ENCODE assay signal across 8 cellular contexts in genomic region chr3:129439817-129440647, GRCh38. TPM values are rescaled to one million over a fixed set of nuclear protein-coding genes. Genes with fewer than 3 reads are reported as not detected.
DNase-seq lines count a peak whose midpoint lies in the region; ATAC-seq, FAIRE-seq and TF ChIP-seq lines count a peak whose summit lies in the region.

Gene IFT122, plus strand, starts transcription at chr3:129440224. Its CDS starts 107 bp downstream, at chr3:129440331.
Gene MBD4, minus strand, starts transcription at chr3:129439948. Its CDS starts 115 bp downstream, at chr3:129439833.

- peak within 1 kb of the TSS; percentile 81 for H3K4me2 ChIP-seq in HepG2 (ENCODE audit: low read depth, low read length)

- H3K4me3 ChIP-seq in CD4-positive, CD25-positive, alpha-beta regulatory T cell (ENCODE audit: low read depth, low read length) = peak within 1 kb of the TSS; percentile 92
- H3K4me3 ChIP-seq in HepG2 (replicated peaks in 1 of 3; ENCODE audit: insufficient read depth in 1 of 3, low read depth in 2 of 3, low read length in 3 of 3) = peak within 1 kb of the TSS; percentile 86 to 96 (median 90)

- CTCF ChIA-PET in activated CD4-positive, alpha-beta memory T cell treated with anti-CD3 and anti-CD28 coated beads for 36 hours (lab: Charles Lee) = interaction anchor here (0.9 to 1.9 kb wide), 5 partner anchors 12 to 124 kb away, joined by 3 to 9 read pairs (median 4); a partner anchor contains a TSS
- CTCF ChIA-PET in HepG2 (lab: Yijun Ruan, JAX; ENCODE audit: low intra/inter-chr PET ratio, low total read pairs) = no interaction called here

- H3K27ac ChIP-seq in CD4-positive, CD25-positive, alpha-beta regulatory T cell (ENCODE audit: insufficient read depth, low read length, poor library complexity, severe bottlenecking) = peak within 1 kb of the TSS; percentile 92
- H3K27ac ChIP-seq in HepG2 (ENCODE audit: extremely low read length, insufficient read depth, low read length) = peak within 1 kb of the TSS; percentile 75

- peaks cover 26% of the 10 kb centered on the region for H3K79me2 ChIP-seq in HepG2 (ENCODE audit: insufficient read depth, low read length)

- H3K9ac ChIP-seq in HepG2 (ENCODE audit: insufficient read depth, low read depth, low read length) = peak within 1 kb of the TSS; percentile 88

- peak within 1 kb of the TSS; percentile 58 for H2AFZ ChIP-seq in HepG2 (ENCODE audit: low read length)

- peak; percentile 90 for FAIRE-seq in HepG2 (lab: Jason Lieb, UNC)

- TF ChIP-seq EP300 in HepG2 (IDR thresholded peaks at IDR 0.05; ENCODE audit: low read depth in 2 of 2, low read length in 2 of 2) = 0 out of 4 replicates have a peak, but pooled peaks of 1 of the 2 experiments have one; percentile 14
- TF ChIP-seq EP300 in HepG2 (CRISPR knock-in tag; IDR thresholded peaks at IDR 0.05; ENCODE audit: borderline replicate concordance) = peak; percentile 39

- DNase-seq in CD4-positive, CD25-positive, alpha-beta regulatory T cell = peak; percentile 99 to 100 (median 99)
- DNase-seq in NCI-H82 treated with DMSO at 0.1 percent for 48 hours (lab: John Stamatoyannopoulos, UW; ENCODE audit: unreplicated experiment) = peak; percentile 99
- peak; percentile 99 for DNase-seq in activated CD4-positive, alpha-beta memory T cell treated with anti-CD3 and anti-CD28 coated beads for 36 hours
- DNase-seq in dermis microvascular lymphatic vessel endothelial cell (ENCODE audit: low read depth in 2 of 2) = peak; percentile 97 to 99
- DNase-seq in HepG2 (ENCODE audit: low spot score) = peak; percentile 97
- peak; percentile 99 for DNase-seq in stimulated activated CD4-positive, alpha-beta T cell treated with anti-CD3 and anti-CD28 coated beads, Interleukin-4, amount 100 ng/mL, for 1 hour

- H3K4me1 Mint-ChIP-seq in CD4-positive, CD25-positive, alpha-beta regulatory T cell = peaks cover 28 to 85% (median 53%) of the 10 kb centered on the region in 4 donors
- peaks cover 71% of the 10 kb centered on the region for H3K4me1 Mint-ChIP-seq in activated CD4-positive, alpha-beta memory T cell treated with anti-CD3 and anti-CD28 coated beads for 36 hours (ENCODE audit: low read depth)

- H3K36me3 ChIP-seq in CD4-positive, CD25-positive, alpha-beta regulatory T cell (ENCODE audit: control insufficient read depth, insufficient read depth, low read length) = peaks cover 15% of the 10 kb centered on the region
- peaks cover 5 to 19% of the 10 kb centered on the region in 2 experiments; a peak in 4 of 5 replicates for H3K36me3 ChIP-seq in HepG2 (replicated peaks in 1 of 2; ENCODE audit: control insufficient read depth in 1 of 2, insufficient read depth in 2 of 2, low read length in 2 of 2)

- H3K36me3 Mint-ChIP-seq in CD4-positive, CD25-positive, alpha-beta regulatory T cell = peaks cover 13% of the 10 kb centered on the region
- H3K36me3 Mint-ChIP-seq in activated CD4-positive, alpha-beta memory T cell treated with anti-CD3 and anti-CD28 coated beads for 36 hours = peaks cover 25% of the 10 kb centered on the region

- H3K4me3 Mint-ChIP-seq in CD4-positive, CD25-positive, alpha-beta regulatory T cell = peak within 1 kb of the TSS; percentile 93 to 98 (median 94)
- H3K4me3 Mint-ChIP-seq in activated CD4-positive, alpha-beta memory T cell treated with anti-CD3 and anti-CD28 coated beads for 36 hours = peak within 1 kb of the TSS; percentile 87

- no peak for TF ChIP-seq CTCF in HepG2 (CRISPR knock-in tag; IDR thresholded peaks at IDR 0.05)

- H3K27me3 Mint-ChIP-seq in CD4-positive, CD25-positive, alpha-beta regulatory T cell = no peaks in the 10 kb centered on the region
- no peaks in the 10 kb centered on the region for H3K27me3 Mint-ChIP-seq in activated CD4-positive, alpha-beta memory T cell treated with anti-CD3 and anti-CD28 coated beads for 36 hours

- POLR2A ChIA-PET in activated CD4-positive, alpha-beta memory T cell treated with anti-CD3 and anti-CD28 coated beads for 36 hours (lab: Charles Lee) = interaction anchor here (0.6 to 4.1 kb wide), 11 partner anchors 11 to 268 kb away, joined by 3 to 30 read pairs (median 4); partner anchors contain the start of genes CNBP, COPG1 and EFCAB12
- POLR2A ChIA-PET in HepG2 (lab: Yijun Ruan, JAX) = interaction anchor here (0.6 to 2.9 kb wide), 16 partner anchors 8 to 187 kb away, joined by 3 to 26 read pairs (median 6); partner anchors contain the start of gene EFCAB12

- peaks cover 49% of the 10 kb centered on the region for H3K4me1 ChIP-seq in CD4-positive, CD25-positive, alpha-beta regulatory T cell (ENCODE audit: control insufficient read depth, insufficient read depth, low read length, poor library complexity, severe bottlenecking)
- peaks cover 55% of the 10 kb centered on the region for H3K4me1 ChIP-seq in HepG2 (ENCODE audit: insufficient read depth, low read length)

- H3K9me3 Mint-ChIP-seq in CD4-positive, CD25-positive, alpha-beta regulatory T cell = no peaks in the 10 kb centered on the region
- H3K9me3 Mint-ChIP-seq in activated CD4-positive, alpha-beta memory T cell treated with anti-CD3 and anti-CD28 coated beads for 36 hours = no peaks in the 10 kb centered on the region

- peak; percentile 88 to 93 for ATAC-seq in CD4-positive, CD25-positive, alpha-beta regulatory T cell (ENCODE audit: low read depth in 2 of 2)
- peak; percentile 86 for ATAC-seq in GM19438 (IDR thresholded peaks at IDR 0.05; ENCODE audit: low read depth, unreplicated experiment)
- peak; percentile 61 for ATAC-seq in HG03575 (IDR thresholded peaks at IDR 0.05; ENCODE audit: extremely low read depth, insufficient number of reproducible peaks, low FRiP score, unreplicated experiment)
- ATAC-seq in HepG2 = peak; percentile 96

- no peaks in the 10 kb centered on the region for H3K9me3 ChIP-seq in CD4-positive, CD25-positive, alpha-beta regulatory T cell (ENCODE audit: control insufficient read depth in 2 of 2, low read length in 2 of 2)
- H3K9me3 ChIP-seq in HepG2 (ENCODE audit: low read length) = no peaks in the 10 kb centered on the region

- intact Hi-C loops in activated CD4-positive, alpha-beta memory T cell treated with anti-CD3 and anti-CD28 coated beads for 36 hours (cut with micrococcal nuclease) = loop anchor here (1.0 to 5.0 kb wide), 10 partner anchors 12 to 672 kb away; partner anchors contain the start of genes CNBP, EFCAB12, HMCES and PLXND1
- intact Hi-C loops in HepG2 (cut with micrococcal nuclease; ENCODE audit: unreplicated experiment) = no loop called here

- H3K27ac Mint-ChIP-seq in CD4-positive, CD25-positive, alpha-beta regulatory T cell = peak within 1 kb of the TSS; percentile 96 to 99 (median 97)
- peak within 1 kb of the TSS; percentile 89 for H3K27ac Mint-ChIP-seq in activated CD4-positive, alpha-beta memory T cell treated with anti-CD3 and anti-CD28 coated beads for 36 hours

- WGBS in HepG2 (ENCODE audit: low lambda C conversion rate) = under 1% methylated on average over 47 of the region's 77 CpGs

- no peaks in the 10 kb centered on the region for H4K20me1 ChIP-seq in HepG2 (ENCODE audit: insufficient read depth, low read length)

- BruUV-seq in HepG2 (replicated peaks; lab: Mats Ljungman, UMichigan) = no TSS peak

- H3K27me3 ChIP-seq in CD4-positive, CD25-positive, alpha-beta regulatory T cell (ENCODE audit: control insufficient read depth, insufficient read depth, low read length) = no peaks in the 10 kb centered on the region
- H3K27me3 ChIP-seq in HepG2 (ENCODE audit: control insufficient read depth in 1 of 2, insufficient read depth in 2 of 2, low read length in 2 of 2) = no peaks in the 10 kb centered on the region; a peak in 1 of 5 replicates

- in situ Hi-C loops in HepG2 (cut with HindIII; ENCODE audit: extremely low pct_ligation_motif_present, low pct_unique_long_range_greater_than_20kb) = no loop called here

- peak; percentile 64 to 69 for TF ChIP-seq POLR2A in HepG2 (IDR thresholded peaks at IDR 0.05; ENCODE audit: insufficient read depth in 1 of 2, low read depth in 2 of 2, low read length in 2 of 2)

- TF ChIP-seq RAD21 in HepG2 (CRISPR knock-in tag; IDR thresholded peaks at IDR 0.05) = 0 out of 2 replicates have a peak, but pooled peaks have one; percentile 34

RNA-seq across cellular contexts. Expression of gene IFT122, which starts in this region (rescaled TPM):
- total RNA-seq in CD4-positive, CD25-positive, alpha-beta regulatory T cell = 19.3 TPM
- polyA plus RNA-seq in CD4-positive, CD25-positive, alpha-beta regulatory T cell = 1 to 10 TPM; 2.5 to 5.3 (median 3.8) TPM
- total RNA-seq in activated CD4-positive, alpha-beta memory T cell treated with anti-CD3 and anti-CD28 coated beads for 36 hours = 10 to 100 TPM; 21.5 to 25.5 TPM
- total RNA-seq in dermis microvascular lymphatic vessel endothelial cell (27.1 and 32.1 TPM in 2 replicates), HepG2 (2016; rRNA removed; fragmentation: Illumina TruSeq; extraction: Trizol) (10.3 and 10.8 TPM in 2 replicates)
- 1.7 and 3.1 TPM in 2 replicates for total RNA-seq in HepG2 (2016; cell fraction: cytosol; rRNA removed; fragmentation: Illumina TruSeq; extraction: Trizol; ENCODE audit: low read depth)
- 9.7 and 10.0 TPM in 2 replicates for total RNA-seq in HepG2 (2016; cell fraction: insoluble cytoplasmic fraction; rRNA removed; fragmentation: Illumina TruSeq; extraction: Trizol)
- total RNA-seq in HepG2 (2016; cell fraction: membrane; rRNA removed; fragmentation: Illumina TruSeq; extraction: Trizol) = 3.2 and 3.8 TPM in 2 replicates
- total RNA-seq in HepG2 (2016; cell fraction: nucleus; rRNA removed; fragmentation: Illumina TruSeq; extraction: Trizol) = 13.1 and 17.6 TPM in 2 replicates
- polyA plus RNA-seq in HepG2 (2011; rRNA removed) = 9.1 and 10.1 TPM in 2 replicates
- 6.0 and 7.1 TPM in 2 replicates for polyA plus RNA-seq in HepG2 (2011; cell fraction: cytosol; rRNA removed)
- 39.5 and 68.7 TPM in 2 replicates for polyA plus RNA-seq in HepG2 (2011; cell fraction: nucleus; rRNA removed)
- polyA plus RNA-seq in HepG2 (2012) = 8.5 and 8.9 TPM in 2 replicates
- polyA plus RNA-seq in HepG2 (2016; cell fraction: cytosol; fragmentation: Illumina TruSeq; extraction: Trizol; ENCODE audit: low read depth) = 1.0 and 2.0 TPM in 2 replicates
- polyA plus RNA-seq in HepG2 (2016; cell fraction: insoluble cytoplasmic fraction; fragmentation: Illumina TruSeq; extraction: Trizol; ENCODE audit: low read depth) = 6.8 and 7.9 TPM in 2 replicates
- polyA plus RNA-seq in HepG2 (2016; cell fraction: membrane; fragmentation: Illumina TruSeq; extraction: Trizol; ENCODE audit: low read depth) = 1.5 and 2.2 TPM in 2 replicates
- 31.1 and 32.0 TPM in 2 replicates for polyA plus RNA-seq in HepG2 (2016; cell fraction: nucleus; fragmentation: Illumina TruSeq; extraction: Trizol; ENCODE audit: insufficient read depth, low read depth)
- polyA minus RNA-seq in HepG2 (2011; rRNA and poly(A)+ RNA removed; ENCODE audit: low replicate concordance) = 44.2 and 53.6 TPM in 2 replicates
- polyA minus RNA-seq in HepG2 (2011; cell fraction: cytosol; rRNA and poly(A)+ RNA removed) = 4.7 and 7.2 TPM in 2 replicates
- 22.0 and 30.6 TPM in 2 replicates for polyA minus RNA-seq in HepG2 (2011; cell fraction: nucleus; rRNA and poly(A)+ RNA removed)

RNA-seq across cellular contexts. Expression of gene MBD4, which starts in this region (rescaled TPM):
- 44.6 TPM for total RNA-seq in CD4-positive, CD25-positive, alpha-beta regulatory T cell
- 10 to 100 TPM; 37.0 to 46.7 (median 42.3) TPM for polyA plus RNA-seq in CD4-positive, CD25-positive, alpha-beta regulatory T cell
- total RNA-seq in activated CD4-positive, alpha-beta memory T cell treated with anti-CD3 and anti-CD28 coated beads for 36 hours = 10 to 100 TPM; 50.5 to 53.7 TPM
- total RNA-seq in dermis microvascular lymphatic vessel endothelial cell (17.3 and 23.0 TPM in 2 replicates), HepG2 (2016; rRNA removed; fragmentation: Illumina TruSeq; extraction: Trizol) (25.3 and 26.9 TPM in 2 replicates)
- 5.2 and 7.0 TPM in 2 replicates for total RNA-seq in HepG2 (2016; cell fraction: cytosol; rRNA removed; fragmentation: Illumina TruSeq; extraction: Trizol; ENCODE audit: low read depth)
- 25.0 and 27.0 TPM in 2 replicates for total RNA-seq in HepG2 (2016; cell fraction: insoluble cytoplasmic fraction; rRNA removed; fragmentation: Illumina TruSeq; extraction: Trizol)
- total RNA-seq in HepG2 (2016; cell fraction: membrane; rRNA removed; fragmentation: Illumina TruSeq; extraction: Trizol) = 11.5 and 12.6 TPM in 2 replicates
- total RNA-seq in HepG2 (2016; cell fraction: nucleus; rRNA removed; fragmentation: Illumina TruSeq; extraction: Trizol) = 30.2 and 35.1 TPM in 2 replicates
- polyA plus RNA-seq in HepG2 (2011; rRNA removed) = 13.7 and 14.9 TPM in 2 replicates
- 4.8 and 4.9 TPM in 2 replicates for polyA plus RNA-seq in HepG2 (2011; cell fraction: cytosol; rRNA removed)
- polyA plus RNA-seq in HepG2 (2011; cell fraction: nucleus; rRNA removed) = 22.5 and 26.7 TPM in 2 replicates
- 10.8 and 12.2 TPM in 2 replicates for polyA plus RNA-seq in HepG2 (2012)
- 1.9 and 2.1 TPM in 2 replicates for polyA plus RNA-seq in HepG2 (2016; cell fraction: cytosol; fragmentation: Illumina TruSeq; extraction: Trizol; ENCODE audit: low read depth)
- 21.7 and 24.1 TPM in 2 replicates for polyA plus RNA-seq in HepG2 (2016; cell fraction: insoluble cytoplasmic fraction; fragmentation: Illumina TruSeq; extraction: Trizol; ENCODE audit: low read depth)
- polyA plus RNA-seq in HepG2 (2016; cell fraction: membrane; fragmentation: Illumina TruSeq; extraction: Trizol; ENCODE audit: low read depth) = 4.6 and 5.5 TPM in 2 replicates
- polyA plus RNA-seq in HepG2 (2016; cell fraction: nucleus; fragmentation: Illumina TruSeq; extraction: Trizol; ENCODE audit: insufficient read depth, low read depth) = 43.7 and 51.7 TPM in 2 replicates
- polyA minus RNA-seq in HepG2 (2011; rRNA and poly(A)+ RNA removed; ENCODE audit: low replicate concordance) = 6.9 and 16.7 TPM in 2 replicates
- polyA minus RNA-seq in HepG2 (2011; cell fraction: cytosol; rRNA and poly(A)+ RNA removed) = 4.8 and 6.9 TPM in 2 replicates
- 32.4 and 39.8 TPM in 2 replicates for polyA minus RNA-seq in HepG2 (2011; cell fraction: nucleus; rRNA and poly(A)+ RNA removed)

Comparison
In these comparisons a context has a peak if more than half of its experiments do, and no peak if none do; other contexts are left out.
1. Peak in every context shown above with its lines: DNase-seq, ATAC-seq, H3K4me3 ChIP-seq and H3K27ac ChIP-seq.